ENCODE assay signal across 17 cellular contexts in genomic region chr2:4618141-4618540, GRCh38.
"Had no signal": no experiment of that assay in that cellular context is flagged by ENCODE, and none has a peak within 500 bp of the region (broad histone marks: within the 10 kb centered on the region; RNA-seq: fewer than 3 reads in every experiment).

No MANE protein-coding gene starts in this region.

- H2AFZ ChIP-seq: parathyroid adenoma had no signal

- H3K79me2 ChIP-seq: parathyroid adenoma had no signal

- ATAC-seq: effector memory CD8-positive, alpha-beta T cell; left ventricle myocardium superior; naive thymus-derived CD8-positive, alpha-beta T cell; right lobe of liver; stimulated activated effector memory CD8-positive, alpha-beta T cell treated with anti-CD3 and anti-CD28 coated beads, Interleukin-12 subunit alpha, Interleukin-12 subunit beta, amount 100 ng/mL, for 72 hours; WTC11 had no signal

- DNase-seq: activated CD4-positive, alpha-beta memory T cell treated with anti-CD3 and anti-CD28 coated beads for 36 hours; activated CD4-positive, alpha-beta T cell treated with anti-CD3 and anti-CD28 coated beads for 4 hours; dermis blood vessel endothelial cell; effector memory CD8-positive, alpha-beta T cell; esophagus squamous epithelium; immature natural killer cell; kidney glomerular epithelial cell; left ventricle myocardium superior; naive thymus-derived CD8-positive, alpha-beta T cell; right lobe of liver; stimulated activated CD4-positive, alpha-beta T cell treated with anti-CD3 and anti-CD28 coated beads, Interleukin-4, amount 100 ng/mL, for 24 hours; stomach; trophoblast cell had no signal

- H3K9me3 ChIP-seq: right lobe of liver had no signal

- H3K27me3 ChIP-seq: cardiac muscle cell, esophagus squamous epithelium, right lobe of liver, stomach had no signal

- H3K36me3 ChIP-seq: cardiac muscle cell, esophagus squamous epithelium, right lobe of liver, stomach had no signal

- H3K4me3 ChIP-seq: cardiac muscle cell, esophagus squamous epithelium, right lobe of liver, stomach had no signal

- H3K9ac ChIP-seq: parathyroid adenoma had no signal

- H3K27ac ChIP-seq: cardiac muscle cell, esophagus squamous epithelium, parathyroid adenoma, right lobe of liver, stomach had no signal

- H3K4me1 ChIP-seq: esophagus squamous epithelium, parathyroid adenoma, right lobe of liver, stomach had no signal
